ENCODE assay signal across 20 cellular contexts in the genomic region with DNA sequence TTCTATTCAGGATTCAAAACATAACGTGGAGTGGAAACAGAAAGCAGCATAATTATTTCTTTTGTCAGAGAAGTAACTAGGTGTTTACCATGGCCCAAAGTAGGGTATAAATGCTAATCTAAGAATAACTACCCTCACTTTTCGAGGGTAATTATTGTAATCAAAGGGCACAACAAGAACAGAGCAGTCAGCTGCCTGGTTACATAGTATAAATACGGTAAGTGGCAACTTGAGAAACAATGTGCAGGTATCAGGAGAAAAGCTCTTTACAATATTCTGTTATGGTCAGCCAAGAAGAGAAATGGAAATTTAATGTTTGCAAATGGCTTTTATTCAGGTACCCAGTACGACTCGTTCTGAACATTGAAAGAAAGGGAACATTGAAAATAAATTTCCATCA.
"Had no signal": no experiment of that assay in that cellular context is flagged by ENCODE, and none has a peak within 500 bp of the region (broad histone marks: within the 10 kb centered on the region; RNA-seq: fewer than 3 reads in every experiment).

No MANE protein-coding gene starts in this region.

- H3K27ac Mint-ChIP-seq: T-cell; T-helper 1 cell treated with Interleukin-12 subunit alpha and Interleukin-12 subunit beta and Interleukin-4 antibody, amounts not matched to agents 30 μg/mL and 1 μg/mL, for 36 hours had no signal

- H3K4me3 Mint-ChIP-seq: T-cell; T-helper 1 cell treated with Interleukin-12 subunit alpha and Interleukin-12 subunit beta and Interleukin-4 antibody, amounts not matched to agents 30 μg/mL and 1 μg/mL, for 36 hours had no signal

- H3K36me3 Mint-ChIP-seq: T-cell had no signal

- H3K4me1 Mint-ChIP-seq: T-cell had no signal

- H3K4me3 ChIP-seq: MG63 had no signal

- ATAC-seq: Panc1, PC-3, T-cell had no signal

- H3K36me3 ChIP-seq: MG63 had no signal

- H3K9me3 ChIP-seq: MG63, SK-N-SH had no signal

- H3K9me3 Mint-ChIP-seq: T-helper 1 cell treated with Interleukin-12 subunit alpha and Interleukin-12 subunit beta and Interleukin-4 antibody, amounts not matched to agents 30 μg/mL and 1 μg/mL, for 36 hours had no signal

- DNase-seq: IMR-90; Karpas-422; KG1; MG63; NCI-H1092; NCI-H1694; NCI-H187 treated with DMSO at 0.1 percent for 48 hours; NCI-H226; NCI-H446; NCI-H510A; NCI-H524 treated with DMSO at 0.1 percent for 48 hours; NCI-H69; NK-92 treated with Interleukin-12 subunit alpha and Interleukin-12 subunit beta, amount 100 ng/mL, for 24 hours; PC-3; SHP77; SK-N-SH; SW 1271; T-cell had no signal
